12 cellular contexts compared by ENCODE assay signal in the genomic region with DNA sequence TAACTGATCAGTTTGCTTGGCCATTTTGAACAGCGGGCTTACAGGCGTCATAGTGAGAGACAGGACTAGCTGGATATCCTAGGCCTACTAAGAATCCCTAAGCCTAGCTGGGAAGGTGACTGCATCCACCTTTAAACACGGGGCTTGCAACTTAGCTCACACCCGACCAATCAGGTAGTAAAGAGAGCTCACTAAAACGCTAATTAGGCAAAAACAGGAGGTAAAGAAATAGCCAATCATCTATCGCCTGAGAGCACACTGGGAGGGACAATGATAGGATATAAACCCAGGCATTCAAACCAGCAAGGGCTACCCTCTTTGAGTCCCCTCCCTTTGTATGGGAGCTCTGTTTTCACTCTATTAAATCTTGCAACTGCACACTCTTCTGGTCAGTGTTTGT. TPM values are rescaled to one million over a fixed set of nuclear protein-coding genes. Genes with fewer than 3 reads are reported as not detected.
"Had no signal": no experiment of that assay in that cellular context is flagged by ENCODE, and none has a peak within 500 bp of the region (broad histone marks: within the 10 kb centered on the region; RNA-seq: fewer than 3 reads in every experiment).

No MANE protein-coding gene starts in this region.

RNA-seq across cellular contexts. Expression of a gene that starts 18.3 kb away (rescaled TPM):
- total RNA-seq: OCI-LY7, PC-3, PC-9, Peyer's patch, RPMI7951, SJCRH30, SJSA1, SK-MEL-5, T-cell had no signal
- polyA plus RNA-seq: SK-N-SH had no signal

RNA-seq across cellular contexts. Expression of a gene that starts 38.1 kb away (rescaled TPM):
- total RNA-seq: OCI-LY7, Peyer's patch, RPMI7951, SK-MEL-5 had no signal
- polyA plus RNA-seq: SK-N-SH had no signal

RNA-seq across cellular contexts. Expression of a gene that starts 48.1 kb away (rescaled TPM):
- total RNA-seq: OCI-LY7, PC-3, PC-9, Peyer's patch, Right ventricle myocardium inferior, Right ventricle myocardium superior, RPMI7951, SJCRH30, SJSA1, SK-MEL-5 had no signal
- polyA plus RNA-seq: SK-N-SH had no signal
